Comparison of ENCODE assay signal across 8 cellular contexts in genomic region chr10:27258492-27258837, GRCh38. TPM values are rescaled to one million over a fixed set of nuclear protein-coding genes. Genes with fewer than 3 reads are reported as not detected.
A peak's percentile ranks its signal among the peaks of the same experiment; 100 is the strongest.
DNase-seq lines count a peak whose midpoint lies in the region; ATAC-seq, FAIRE-seq and TF ChIP-seq lines count a peak whose summit lies in the region.

No MANE protein-coding gene starts in this region.

- H3K27ac ChIP-seq in heart left ventricle (peak overlapping the region in 6 of 12 donors; percentile 35 to 54 (median 46)), ectodermal cell (ENCODE audit: insufficient read depth, low read depth, low read length, poor library complexity, severe bottlenecking) (no peak overlapping the region), muscle layer of duodenum (ENCODE audit: low read length) (no peak overlapping the region), uterus (no peak overlapping the region), kidney (ENCODE audit: low read depth in 2 of 2, low read length in 2 of 2) (no peak overlapping the region)

- intact Hi-C loops in heart left ventricle (cut with DNase I) (no loop called here), left ventricle myocardium superior (cut with micrococcal nuclease) (no loop called here), uterus (cut with DNase I; ENCODE audit: low total_unique reads) (no loop called here), kidney (cut with DNase I) (no loop called here)

- H3K36me3 ChIP-seq in heart left ventricle (no peaks in the 10 kb centered on the region), ectodermal cell (ENCODE audit: control insufficient read depth, insufficient read depth, low read length) (no peaks in the 10 kb centered on the region), muscle layer of duodenum (ENCODE audit: control insufficient read depth in 1 of 2, insufficient read depth in 2 of 2, low read length in 2 of 2) (no peaks in the 10 kb centered on the region), uterus (no peaks in the 10 kb centered on the region), kidney (ENCODE audit: control insufficient read depth in 1 of 2, insufficient read depth in 2 of 2, low read length in 2 of 2) (no peaks in the 10 kb centered on the region)

- H3K4me1 ChIP-seq in heart left ventricle (peaks cover 0 to 11% (median 5%) of the 10 kb centered on the region in 12 donors), ectodermal cell (ENCODE audit: control insufficient read depth, insufficient read depth, low read length) (no peaks in the 10 kb centered on the region), muscle layer of duodenum (ENCODE audit: control insufficient read depth in 1 of 2, insufficient read depth in 2 of 2, low read length in 2 of 2) (peaks cover 0 to 12% of the 10 kb centered on the region in 2 donors), uterus (no peaks in the 10 kb centered on the region), kidney (ENCODE audit: control insufficient read depth in 1 of 2, insufficient read depth in 1 of 2, low read depth in 1 of 2, low read length in 2 of 2) (peaks cover 0 to 3% of the 10 kb centered on the region in 2 donors)

- TF ChIP-seq CTCF in heart left ventricle (IDR thresholded peaks at IDR 0.05): no peak
- no peak for TF ChIP-seq CTCF in uterus (IDR thresholded peaks at IDR 0.05)
- TF ChIP-seq CTCF in kidney (IDR thresholded peaks at IDR 0.05; ENCODE audit: borderline replicate concordance, extremely low read depth, insufficient read depth): no peak

- H3K9me3 ChIP-seq in heart left ventricle: no peaks in the 10 kb centered on the region
- no peaks in the 10 kb centered on the region for H3K9me3 ChIP-seq in ectodermal cell (ENCODE audit: control insufficient read depth, low read length)
- no peaks in the 10 kb centered on the region for H3K9me3 ChIP-seq in muscle layer of duodenum (ENCODE audit: control insufficient read depth in 1 of 2, low read length in 2 of 2)
- no peaks in the 10 kb centered on the region for H3K9me3 ChIP-seq in uterus
- no peaks in the 10 kb centered on the region for H3K9me3 ChIP-seq in kidney (ENCODE audit: control insufficient read depth in 1 of 2, low read length in 2 of 2)

- 4 to 7% (median 5%) methylated on average over 18 of the region's 18 CpGs for WGBS in heart left ventricle, 4 donors
- WGBS in ectodermal cell, 2 experiments: 4 to 8% methylated on average over 17 to 18 of the region's 18 CpGs

- peak in 1 of 4 donors; percentile 41 for ATAC-seq in heart left ventricle
- ATAC-seq in left ventricle myocardium superior: no peak

- H3K4me3 ChIP-seq in heart left ventricle (peak overlapping the region; percentile 45 to 74 (median 67)), ectodermal cell (ENCODE audit: insufficient read depth, low read depth, low read length) (peak overlapping the region; percentile 34), muscle layer of duodenum (ENCODE audit: low read depth in 1 of 2, low read length in 2 of 2) (peak overlapping the region; percentile 50 to 74), uterus (peak overlapping the region; percentile 35 to 38), kidney (ENCODE audit: low read length in 2 of 2) (peak overlapping the region in 1 of 2 donors; percentile 58)

- DNase-seq in heart left ventricle (no peak), left ventricle myocardium superior (no peak), uterus (no peak), HCEC 1CT (no peak), NCI-H69 (lab: John Stamatoyannopoulos, UW) (no peak), kidney (no peak)

- no peak for FAIRE-seq in kidney (lab: Jason Lieb, UNC)

- H3K9ac ChIP-seq in kidney (ENCODE audit: low read length in 2 of 2): peak overlapping the region in 1 of 2 donors; percentile 65

- TF ChIP-seq POLR2A in heart left ventricle (IDR thresholded peaks at IDR 0.05): no peak
- no peak for TF ChIP-seq POLR2A in uterus (IDR thresholded peaks at IDR 0.05)

- H3K27me3 ChIP-seq in heart left ventricle: peaks cover 0 to 36% (median 10%) of the 10 kb centered on the region in 9 donors
- H3K27me3 ChIP-seq in ectodermal cell (ENCODE audit: control insufficient read depth, insufficient read depth, low read length, poor library complexity, severe bottlenecking): peaks cover 48% of the 10 kb centered on the region
- H3K27me3 ChIP-seq in muscle layer of duodenum (ENCODE audit: low read depth, low read length): peaks cover 17% of the 10 kb centered on the region
- peaks cover 0 to 8% of the 10 kb centered on the region in 2 donors for H3K27me3 ChIP-seq in uterus

RNA-seq across cellular contexts. Expression of gene ACBD5, which starts 17.9 kb away (rescaled TPM):
- total RNA-seq in heart left ventricle: 10 to 100 TPM; 48.8 to 86.0 (median 72.9) TPM
- 10 to 100 TPM; 28.3 to 41.1 TPM for polyA plus RNA-seq in heart left ventricle
- 87.7 TPM for total RNA-seq in left ventricle myocardium superior
- 14.5 TPM for polyA plus RNA-seq in ectodermal cell (2013, experiment 1 of 4)
- polyA plus RNA-seq in ectodermal cell (2013, experiment 2 of 4): 13.6 TPM
- 13.5 TPM for polyA plus RNA-seq in ectodermal cell (2013, experiment 3 of 4)
- polyA plus RNA-seq in ectodermal cell (2013, experiment 4 of 4): 13.5 TPM
- 10 to 100 TPM; 12.8 to 27.0 (median 17.6) TPM for total RNA-seq in uterus
- total RNA-seq in kidney: 32.6 TPM
- polyA plus RNA-seq in kidney (ENCODE audit: insufficient read depth, low read depth, low replicate concordance): 22.5 TPM
